15 cellular contexts compared by ENCODE assay signal in genomic region chr14:61489002-61489401, GRCh38.
DNase-seq lines count a peak whose midpoint lies in the region; ATAC-seq, FAIRE-seq and TF ChIP-seq lines count a peak whose summit lies in the region.
"Had no signal": no experiment of that assay in that cellular context is flagged by ENCODE, and none has a peak within 500 bp of the region (broad histone marks: within the 10 kb centered on the region; RNA-seq: fewer than 3 reads in every experiment).

No MANE protein-coding gene starts in this region.

- peaks cover 34% of the 10 kb centered on the region for H3K36me3 Mint-ChIP-seq in stimulated activated naive CD8-positive, alpha-beta T cell treated with anti-CD3 and anti-CD28 coated beads, Interleukin-15, Interleukin-2, amounts not matched to agents 100 ng/mL and 50 ng/mL, for 24 hours (ENCODE audit: low read depth)

- intact Hi-C loops in esophagus muscularis mucosa (cut with DNase I): no loop called here
- intact Hi-C loops in upper lobe of right lung (cut with DNase I): no loop called here

- H3K4me3 ChIP-seq in esophagus muscularis mucosa (no peak overlapping the region), muscle layer of duodenum (ENCODE audit: low read depth in 1 of 2, low read length in 2 of 2) (no peak overlapping the region), upper lobe of right lung (no peak overlapping the region), H7 (ENCODE audit: insufficient read depth, low read depth, low read length) (no peak overlapping the region)
- H3K4me3 ChIP-seq: SJCRH30 had no signal

- TF ChIP-seq EP300 in esophagus muscularis mucosa (IDR thresholded peaks at IDR 0.05): no peak

- no peak for DNase-seq in stimulated activated naive CD8-positive, alpha-beta T cell treated with anti-CD3 and anti-CD28 coated beads, Interleukin-15, amount 100 ng/mL, for 72 hours
- DNase-seq in esophagus muscularis mucosa (ENCODE audit: extremely low spot score) (no peak), upper lobe of right lung (no peak), ureter (ENCODE audit: low spot score) (no peak), H7 (no peak), D721Med (ENCODE audit: insufficient read length, low spot score) (no peak)
- DNase-seq: activated CD8-positive, alpha-beta memory T cell treated with anti-CD3 and anti-CD28 coated beads, Interleukin-2, amount 50 U/mL, for 48 hours; amniotic stem cell; KBM-7; NCI-H1694; NCI-H526 treated with DMSO at 0.1 percent for 48 hours; SJCRH30 had no signal

- H3K4me1 ChIP-seq in esophagus muscularis mucosa (peaks cover 10 to 28% (median 19%) of the 10 kb centered on the region in 4 donors), muscle layer of duodenum (ENCODE audit: control insufficient read depth in 1 of 2, insufficient read depth in 2 of 2, low read length in 2 of 2) (peaks cover 0 to 11% of the 10 kb centered on the region in 2 donors), upper lobe of right lung (peaks cover 37% of the 10 kb centered on the region)

- no peaks in the 10 kb centered on the region for H3K9me3 ChIP-seq in esophagus muscularis mucosa
- no peaks in the 10 kb centered on the region for H3K9me3 ChIP-seq in muscle layer of duodenum (ENCODE audit: control insufficient read depth in 1 of 2, low read length in 2 of 2)
- no peaks in the 10 kb centered on the region for H3K9me3 ChIP-seq in upper lobe of right lung
- H3K9me3 ChIP-seq: SJCRH30 had no signal

- TF ChIP-seq CTCF in esophagus muscularis mucosa (IDR thresholded peaks at IDR 0.05) (no peak), upper lobe of right lung (IDR thresholded peaks at IDR 0.05) (no peak), D721Med (IDR thresholded peaks at IDR 0.05; ENCODE audit: insufficient read depth, missing control alignments) (no peak)

- ATAC-seq in stimulated activated naive CD8-positive, alpha-beta T cell treated with anti-CD3 and anti-CD28 coated beads, Interleukin-15, amount 100 ng/mL, for 72 hours: no peak
- no peak for ATAC-seq in upper lobe of right lung

- no peak for FAIRE-seq in D721Med (lab: Jason Lieb, UNC)
- FAIRE-seq: keratinocyte had no signal

- H3K27me3 ChIP-seq in esophagus muscularis mucosa (no peaks in the 10 kb centered on the region), muscle layer of duodenum (ENCODE audit: low read depth, low read length) (no peaks in the 10 kb centered on the region), upper lobe of right lung (no peaks in the 10 kb centered on the region), H7 (ENCODE audit: control insufficient read depth, insufficient read depth, low read length) (no peaks in the 10 kb centered on the region)
- H3K27me3 ChIP-seq: SJCRH30 had no signal

- H3K9me3 Mint-ChIP-seq in stimulated activated naive CD8-positive, alpha-beta T cell treated with anti-CD3 and anti-CD28 coated beads, Interleukin-15, Interleukin-2, amounts not matched to agents 100 ng/mL and 50 ng/mL, for 24 hours: no peaks in the 10 kb centered on the region
- no peaks in the 10 kb centered on the region for H3K9me3 Mint-ChIP-seq in stimulated activated naive CD8-positive, alpha-beta T cell treated with anti-CD3 and anti-CD28 coated beads, Interleukin-15, amount 100 ng/mL, for 72 hours

- 42% methylated on average over 1 of the region's 1 CpG for WGBS in esophagus muscularis mucosa

- H3K4me3 Mint-ChIP-seq in stimulated activated naive CD8-positive, alpha-beta T cell treated with anti-CD3 and anti-CD28 coated beads, Interleukin-15, Interleukin-2, amounts not matched to agents 100 ng/mL and 50 ng/mL, for 24 hours: no peak overlapping the region
- H3K4me3 Mint-ChIP-seq in stimulated activated naive CD8-positive, alpha-beta T cell treated with anti-CD3 and anti-CD28 coated beads, Interleukin-15, amount 100 ng/mL, for 72 hours: no peak overlapping the region

- peaks cover 27% of the 10 kb centered on the region for H3K4me1 Mint-ChIP-seq in stimulated activated naive CD8-positive, alpha-beta T cell treated with anti-CD3 and anti-CD28 coated beads, Interleukin-15, Interleukin-2, amounts not matched to agents 100 ng/mL and 50 ng/mL, for 24 hours (ENCODE audit: low read depth)
- peaks cover 54% of the 10 kb centered on the region for H3K4me1 Mint-ChIP-seq in stimulated activated naive CD8-positive, alpha-beta T cell treated with anti-CD3 and anti-CD28 coated beads, Interleukin-15, amount 100 ng/mL, for 72 hours

- H3K27me3 Mint-ChIP-seq in stimulated activated naive CD8-positive, alpha-beta T cell treated with anti-CD3 and anti-CD28 coated beads, Interleukin-15, Interleukin-2, amounts not matched to agents 100 ng/mL and 50 ng/mL, for 24 hours: no peaks in the 10 kb centered on the region
- no peaks in the 10 kb centered on the region for H3K27me3 Mint-ChIP-seq in stimulated activated naive CD8-positive, alpha-beta T cell treated with anti-CD3 and anti-CD28 coated beads, Interleukin-15, amount 100 ng/mL, for 72 hours

- H3K27ac ChIP-seq in esophagus muscularis mucosa (replicated peaks in 1 of 4): peak overlapping the region; percentile 28 to 55 (median 40)
- peak overlapping the region; percentile 73 for H3K27ac ChIP-seq in muscle layer of duodenum (ENCODE audit: low read length)
- H3K27ac ChIP-seq in upper lobe of right lung: peak overlapping the region; percentile 38
- H3K27ac ChIP-seq: SJCRH30 had no signal

- H3K27ac Mint-ChIP-seq in stimulated activated naive CD8-positive, alpha-beta T cell treated with anti-CD3 and anti-CD28 coated beads, Interleukin-15, Interleukin-2, amounts not matched to agents 100 ng/mL and 50 ng/mL, for 24 hours: peak overlapping the region; percentile 76
- no peak overlapping the region for H3K27ac Mint-ChIP-seq in stimulated activated naive CD8-positive, alpha-beta T cell treated with anti-CD3 and anti-CD28 coated beads, Interleukin-15, amount 100 ng/mL, for 72 hours

- H3K36me3 ChIP-seq in esophagus muscularis mucosa (no peaks in the 10 kb centered on the region), muscle layer of duodenum (ENCODE audit: control insufficient read depth in 1 of 2, insufficient read depth in 2 of 2, low read length in 2 of 2) (no peaks in the 10 kb centered on the region), upper lobe of right lung (peaks cover 21% of the 10 kb centered on the region), H7 (replicated peaks; ENCODE audit: control insufficient read depth, insufficient read depth, low read length) (no peaks in the 10 kb centered on the region)
- H3K36me3 ChIP-seq: SJCRH30 had no signal

- no peak for TF ChIP-seq POLR2A in esophagus muscularis mucosa (IDR thresholded peaks at IDR 0.05; ENCODE audit: low read depth)
